Comparison of ENCODE assay signal across 1 cellular context in the genomic region with DNA sequence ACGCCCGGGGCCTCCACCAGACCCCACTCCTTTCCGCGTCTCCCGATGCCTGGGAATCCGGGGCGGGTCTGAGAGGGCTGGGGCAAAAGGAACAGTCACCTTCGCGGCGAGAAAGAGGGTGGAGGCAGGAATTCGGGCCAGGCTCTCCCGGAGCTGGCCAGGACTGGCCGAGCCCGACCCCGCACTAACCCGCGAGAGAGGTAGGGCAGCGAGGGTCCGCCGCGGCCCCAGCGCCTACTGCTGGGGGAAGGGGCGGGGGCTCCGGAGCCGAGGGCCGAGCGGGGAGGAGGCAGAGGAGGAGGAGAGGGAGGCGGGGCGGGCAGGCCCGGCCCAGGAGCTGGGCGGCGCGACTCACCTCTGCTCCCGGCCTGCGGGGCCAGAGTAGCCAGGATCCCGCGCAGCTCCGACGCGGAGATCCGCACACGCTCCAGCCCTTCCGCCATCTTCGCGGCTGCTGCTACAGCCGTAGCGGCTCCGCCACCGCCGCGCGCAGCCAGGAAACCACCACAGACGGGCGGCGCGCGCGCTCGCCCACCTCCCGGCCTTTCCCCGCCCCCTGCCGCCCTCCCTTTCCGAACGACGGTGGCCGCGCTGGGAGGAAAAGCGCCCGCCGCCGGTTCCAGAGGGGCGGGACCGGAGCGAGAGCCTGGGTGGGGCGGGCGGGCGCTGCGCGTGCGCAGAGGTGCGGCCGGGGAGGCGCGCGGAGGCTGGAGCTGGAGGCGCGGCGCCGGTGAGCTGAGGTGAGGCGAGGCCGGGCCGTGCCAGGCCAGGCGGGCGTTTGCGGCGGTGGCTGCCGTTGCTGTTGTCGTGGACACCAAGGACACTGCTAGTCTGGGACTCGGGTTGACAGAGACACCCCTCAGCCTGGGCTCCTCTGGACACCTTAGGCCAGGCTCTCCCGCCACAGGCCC.
TF ChIP-seq lines count a peak whose summit lies in the region.

A gene (minus strand): TSS at position 508 of the 911 bp plus-strand sequence. CDS start 65 bp downstream, at position 443.
A gene with protein sequence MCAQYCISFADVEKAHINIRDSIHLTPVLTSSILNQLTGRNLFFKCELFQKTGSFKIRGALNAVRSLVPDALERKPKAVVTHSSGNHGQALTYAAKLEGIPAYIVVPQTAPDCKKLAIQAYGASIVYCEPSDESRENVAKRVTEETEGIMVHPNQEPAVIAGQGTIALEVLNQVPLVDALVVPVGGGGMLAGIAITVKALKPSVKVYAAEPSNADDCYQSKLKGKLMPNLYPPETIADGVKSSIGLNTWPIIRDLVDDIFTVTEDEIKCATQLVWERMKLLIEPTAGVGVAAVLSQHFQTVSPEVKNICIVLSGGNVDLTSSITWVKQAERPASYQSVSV (plus strand): TSS at position 673 of the 911 bp plus-strand sequence. CDS start 11,611 bp downstream, outside the sequence.

TF ChIP-seq in GM12878, 131 proteins besides CTCF, POLR2A, EP300 and RAD21 (continued from another document and continues in another):
- TF ChIP-seq, protein P1, sequence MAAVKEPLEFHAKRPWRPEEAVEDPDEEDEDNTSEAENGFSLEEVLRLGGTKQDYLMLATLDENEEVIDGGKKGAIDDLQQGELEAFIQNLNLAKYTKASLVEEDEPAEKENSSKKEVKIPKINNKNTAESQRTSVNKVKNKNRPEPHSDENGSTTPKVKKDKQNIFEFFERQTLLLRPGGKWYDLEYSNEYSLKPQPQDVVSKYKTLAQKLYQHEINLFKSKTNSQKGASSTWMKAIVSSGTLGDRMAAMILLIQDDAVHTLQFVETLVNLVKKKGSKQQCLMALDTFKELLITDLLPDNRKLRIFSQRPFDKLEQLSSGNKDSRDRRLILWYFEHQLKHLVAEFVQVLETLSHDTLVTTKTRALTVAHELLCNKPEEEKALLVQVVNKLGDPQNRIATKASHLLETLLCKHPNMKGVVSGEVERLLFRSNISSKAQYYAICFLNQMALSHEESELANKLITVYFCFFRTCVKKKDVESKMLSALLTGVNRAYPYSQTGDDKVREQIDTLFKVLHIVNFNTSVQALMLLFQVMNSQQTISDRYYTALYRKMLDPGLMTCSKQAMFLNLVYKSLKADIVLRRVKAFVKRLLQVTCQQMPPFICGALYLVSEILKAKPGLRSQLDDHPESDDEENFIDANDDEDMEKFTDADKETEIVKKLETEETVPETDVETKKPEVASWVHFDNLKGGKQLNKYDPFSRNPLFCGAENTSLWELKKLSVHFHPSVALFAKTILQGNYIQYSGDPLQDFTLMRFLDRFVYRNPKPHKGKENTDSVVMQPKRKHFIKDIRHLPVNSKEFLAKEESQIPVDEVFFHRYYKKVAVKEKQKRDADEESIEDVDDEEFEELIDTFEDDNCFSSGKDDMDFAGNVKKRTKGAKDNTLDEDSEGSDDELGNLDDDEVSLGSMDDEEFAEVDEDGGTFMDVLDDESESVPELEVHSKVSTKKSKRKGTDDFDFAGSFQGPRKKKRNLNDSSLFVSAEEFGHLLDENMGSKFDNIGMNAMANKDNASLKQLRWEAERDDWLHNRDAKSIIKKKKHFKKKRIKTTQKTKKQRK (IDR thresholded peaks at IDR 0.05; ENCODE audit: low read depth, low read length): no peak
- TF ChIP-seq CBX5 (IDR thresholded peaks at IDR 0.05; ENCODE audit: low read depth) (0 out of 2 replicates have a peak, but pooled peaks have one; percentile 41), HCFC1 (IDR thresholded peaks at IDR 0.05; ENCODE audit: low read length) (no peak), CBFB (IDR thresholded peaks at IDR 0.05; ENCODE audit: low read depth) (no peak), TCF7 (IDR thresholded peaks at IDR 0.05; ENCODE audit: borderline replicate concordance) (no peak), KAT2A (conservative IDR thresholded peaks at IDR 0.05; ENCODE audit: control insufficient read depth, low read depth, low read length) (no peak), MXI1 (IDR thresholded peaks at IDR 0.05; ENCODE audit: low read depth, low read length) (no peak), SUZ12 (IDR thresholded peaks at IDR 0.05; ENCODE audit: unreplicated experiment) (no peak), RBBP5 (conservative IDR thresholded peaks at IDR 0.05) (no peak), TAF1 (IDR thresholded peaks at IDR 0.05; ENCODE audit: borderline replicate concordance, low read depth, low read length) (peak; percentile 51), ZNF207 (IDR thresholded peaks at IDR 0.05; ENCODE audit: borderline replicate concordance) (no peak), MEF2A (IDR thresholded peaks at IDR 0.05; ENCODE audit: insufficient read depth, low read depth, low read length) (no peak), ESRRA (IDR thresholded peaks at IDR 0.05; ENCODE audit: low read length) (no peak), HDAC6 (IDR thresholded peaks at IDR 0.05; ENCODE audit: unreplicated experiment) (no peak), JUND (IDR thresholded peaks at IDR 0.05; ENCODE audit: low read depth, low read length) (no peak), ASH2L (IDR thresholded peaks at IDR 0.05; ENCODE audit: borderline replicate concordance, low read depth) (no peak), POLR2AphosphoS5 (IDR thresholded peaks at IDR 0.05; ENCODE audit: low read length) (peak; percentile 79; the same call in 1 of the 2 replicates), HDAC2 (IDR thresholded peaks at IDR 0.05) (no peak), PAX5 (IDR thresholded peaks at IDR 0.05; ENCODE audit: borderline replicate concordance, low read depth, low read length) (no peak), BCL11A (IDR thresholded peaks at IDR 0.05; ENCODE audit: low read depth, low read length) (no peak), SUPT20H (IDR thresholded peaks at IDR 0.05; ENCODE audit: borderline replicate concordance, control insufficient read depth, low read depth, low read length) (no peak), CREM (IDR thresholded peaks at IDR 0.05; ENCODE audit: low read depth) (no peak), SMAD1 (IDR thresholded peaks at IDR 0.05; ENCODE audit: low read depth, partially characterized antibody) (no peak), RELA (IDR thresholded peaks at IDR 0.05; ENCODE audit: borderline replicate concordance, partially characterized antibody) (no peak), GABPA (IDR thresholded peaks at IDR 0.05; ENCODE audit: low read depth) (no peak), NR2C2 (IDR thresholded peaks at IDR 0.05; ENCODE audit: borderline replicate concordance, control insufficient read depth, insufficient read length, low read depth) (no peak), NFIC (IDR thresholded peaks at IDR 0.05; ENCODE audit: low read depth, low read length) (no peak), ZNF217 (IDR thresholded peaks at IDR 0.05) (no peak), GATAD2B (conservative IDR thresholded peaks at IDR 0.05; ENCODE audit: low read depth) (peak; percentile 42; the same call in 1 of the 2 replicates), BRCA1 (IDR thresholded peaks at IDR 0.05; ENCODE audit: low read depth, low read length) (no peak), LARP7 (IDR thresholded peaks at IDR 0.05) (peak; percentile 60), RFX5 (IDR thresholded peaks at IDR 0.05; ENCODE audit: low read depth, low read length) (no peak)
- TF ChIP-seq, protein P2, sequence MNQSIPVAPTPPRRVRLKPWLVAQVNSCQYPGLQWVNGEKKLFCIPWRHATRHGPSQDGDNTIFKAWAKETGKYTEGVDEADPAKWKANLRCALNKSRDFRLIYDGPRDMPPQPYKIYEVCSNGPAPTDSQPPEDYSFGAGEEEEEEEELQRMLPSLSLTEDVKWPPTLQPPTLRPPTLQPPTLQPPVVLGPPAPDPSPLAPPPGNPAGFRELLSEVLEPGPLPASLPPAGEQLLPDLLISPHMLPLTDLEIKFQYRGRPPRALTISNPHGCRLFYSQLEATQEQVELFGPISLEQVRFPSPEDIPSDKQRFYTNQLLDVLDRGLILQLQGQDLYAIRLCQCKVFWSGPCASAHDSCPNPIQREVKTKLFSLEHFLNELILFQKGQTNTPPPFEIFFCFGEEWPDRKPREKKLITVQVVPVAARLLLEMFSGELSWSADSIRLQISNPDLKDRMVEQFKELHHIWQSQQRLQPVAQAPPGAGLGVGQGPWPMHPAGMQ (IDR thresholded peaks at IDR 0.05; ENCODE audit: borderline replicate concordance): no peak
- TF ChIP-seq, protein P3, sequence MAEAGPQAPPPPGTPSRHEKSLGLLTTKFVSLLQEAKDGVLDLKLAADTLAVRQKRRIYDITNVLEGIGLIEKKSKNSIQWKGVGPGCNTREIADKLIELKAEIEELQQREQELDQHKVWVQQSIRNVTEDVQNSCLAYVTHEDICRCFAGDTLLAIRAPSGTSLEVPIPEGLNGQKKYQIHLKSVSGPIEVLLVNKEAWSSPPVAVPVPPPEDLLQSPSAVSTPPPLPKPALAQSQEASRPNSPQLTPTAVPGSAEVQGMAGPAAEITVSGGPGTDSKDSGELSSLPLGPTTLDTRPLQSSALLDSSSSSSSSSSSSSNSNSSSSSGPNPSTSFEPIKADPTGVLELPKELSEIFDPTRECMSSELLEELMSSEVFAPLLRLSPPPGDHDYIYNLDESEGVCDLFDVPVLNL (IDR thresholded peaks at IDR 0.05; ENCODE audit: low read depth, low read length): no peak
- TF ChIP-seq, protein P4, sequence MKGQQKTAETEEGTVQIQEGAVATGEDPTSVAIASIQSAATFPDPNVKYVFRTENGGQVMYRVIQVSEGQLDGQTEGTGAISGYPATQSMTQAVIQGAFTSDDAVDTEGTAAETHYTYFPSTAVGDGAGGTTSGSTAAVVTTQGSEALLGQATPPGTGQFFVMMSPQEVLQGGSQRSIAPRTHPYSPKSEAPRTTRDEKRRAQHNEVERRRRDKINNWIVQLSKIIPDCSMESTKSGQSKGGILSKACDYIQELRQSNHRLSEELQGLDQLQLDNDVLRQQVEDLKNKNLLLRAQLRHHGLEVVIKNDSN (IDR thresholded peaks at IDR 0.05; ENCODE audit: borderline replicate concordance, extremely low read length, insufficient read depth, low read depth, low read length): no peak
- TF ChIP-seq, protein P5, sequence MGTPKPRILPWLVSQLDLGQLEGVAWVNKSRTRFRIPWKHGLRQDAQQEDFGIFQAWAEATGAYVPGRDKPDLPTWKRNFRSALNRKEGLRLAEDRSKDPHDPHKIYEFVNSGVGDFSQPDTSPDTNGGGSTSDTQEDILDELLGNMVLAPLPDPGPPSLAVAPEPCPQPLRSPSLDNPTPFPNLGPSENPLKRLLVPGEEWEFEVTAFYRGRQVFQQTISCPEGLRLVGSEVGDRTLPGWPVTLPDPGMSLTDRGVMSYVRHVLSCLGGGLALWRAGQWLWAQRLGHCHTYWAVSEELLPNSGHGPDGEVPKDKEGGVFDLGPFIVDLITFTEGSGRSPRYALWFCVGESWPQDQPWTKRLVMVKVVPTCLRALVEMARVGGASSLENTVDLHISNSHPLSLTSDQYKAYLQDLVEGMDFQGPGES (IDR thresholded peaks at IDR 0.05): no peak
- TF ChIP-seq, protein P6, sequence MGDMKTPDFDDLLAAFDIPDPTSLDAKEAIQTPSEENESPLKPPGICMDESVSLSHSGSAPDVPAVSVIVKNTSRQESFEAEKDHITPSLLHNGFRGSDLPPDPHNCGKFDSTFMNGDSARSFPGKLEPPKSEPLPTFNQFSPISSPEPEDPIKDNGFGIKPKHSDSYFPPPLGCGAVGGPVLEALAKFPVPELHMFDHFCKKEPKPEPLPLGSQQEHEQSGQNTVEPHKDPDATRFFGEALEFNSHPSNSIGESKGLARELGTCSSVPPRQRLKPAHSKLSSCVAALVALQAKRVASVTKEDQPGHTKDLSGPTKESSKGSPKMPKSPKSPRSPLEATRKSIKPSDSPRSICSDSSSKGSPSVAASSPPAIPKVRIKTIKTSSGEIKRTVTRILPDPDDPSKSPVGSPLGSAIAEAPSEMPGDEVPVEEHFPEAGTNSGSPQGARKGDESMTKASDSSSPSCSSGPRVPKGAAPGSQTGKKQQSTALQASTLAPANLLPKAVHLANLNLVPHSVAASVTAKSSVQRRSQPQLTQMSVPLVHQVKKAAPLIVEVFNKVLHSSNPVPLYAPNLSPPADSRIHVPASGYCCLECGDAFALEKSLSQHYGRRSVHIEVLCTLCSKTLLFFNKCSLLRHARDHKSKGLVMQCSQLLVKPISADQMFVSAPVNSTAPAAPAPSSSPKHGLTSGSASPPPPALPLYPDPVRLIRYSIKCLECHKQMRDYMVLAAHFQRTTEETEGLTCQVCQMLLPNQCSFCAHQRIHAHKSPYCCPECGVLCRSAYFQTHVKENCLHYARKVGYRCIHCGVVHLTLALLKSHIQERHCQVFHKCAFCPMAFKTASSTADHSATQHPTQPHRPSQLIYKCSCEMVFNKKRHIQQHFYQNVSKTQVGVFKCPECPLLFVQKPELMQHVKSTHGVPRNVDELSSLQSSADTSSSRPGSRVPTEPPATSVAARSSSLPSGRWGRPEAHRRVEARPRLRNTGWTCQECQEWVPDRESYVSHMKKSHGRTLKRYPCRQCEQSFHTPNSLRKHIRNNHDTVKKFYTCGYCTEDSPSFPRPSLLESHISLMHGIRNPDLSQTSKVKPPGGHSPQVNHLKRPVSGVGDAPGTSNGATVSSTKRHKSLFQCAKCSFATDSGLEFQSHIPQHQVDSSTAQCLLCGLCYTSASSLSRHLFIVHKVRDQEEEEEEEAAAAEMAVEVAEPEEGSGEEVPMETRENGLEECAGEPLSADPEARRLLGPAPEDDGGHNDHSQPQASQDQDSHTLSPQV (IDR thresholded peaks at IDR 0.05): no peak
- TF ChIP-seq, protein P7, sequence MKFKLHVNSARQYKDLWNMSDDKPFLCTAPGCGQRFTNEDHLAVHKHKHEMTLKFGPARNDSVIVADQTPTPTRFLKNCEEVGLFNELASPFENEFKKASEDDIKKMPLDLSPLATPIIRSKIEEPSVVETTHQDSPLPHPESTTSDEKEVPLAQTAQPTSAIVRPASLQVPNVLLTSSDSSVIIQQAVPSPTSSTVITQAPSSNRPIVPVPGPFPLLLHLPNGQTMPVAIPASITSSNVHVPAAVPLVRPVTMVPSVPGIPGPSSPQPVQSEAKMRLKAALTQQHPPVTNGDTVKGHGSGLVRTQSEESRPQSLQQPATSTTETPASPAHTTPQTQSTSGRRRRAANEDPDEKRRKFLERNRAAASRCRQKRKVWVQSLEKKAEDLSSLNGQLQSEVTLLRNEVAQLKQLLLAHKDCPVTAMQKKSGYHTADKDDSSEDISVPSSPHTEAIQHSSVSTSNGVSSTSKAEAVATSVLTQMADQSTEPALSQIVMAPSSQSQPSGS (IDR thresholded peaks at IDR 0.05; ENCODE audit: low read length): no peak
- TF ChIP-seq, protein P8, sequence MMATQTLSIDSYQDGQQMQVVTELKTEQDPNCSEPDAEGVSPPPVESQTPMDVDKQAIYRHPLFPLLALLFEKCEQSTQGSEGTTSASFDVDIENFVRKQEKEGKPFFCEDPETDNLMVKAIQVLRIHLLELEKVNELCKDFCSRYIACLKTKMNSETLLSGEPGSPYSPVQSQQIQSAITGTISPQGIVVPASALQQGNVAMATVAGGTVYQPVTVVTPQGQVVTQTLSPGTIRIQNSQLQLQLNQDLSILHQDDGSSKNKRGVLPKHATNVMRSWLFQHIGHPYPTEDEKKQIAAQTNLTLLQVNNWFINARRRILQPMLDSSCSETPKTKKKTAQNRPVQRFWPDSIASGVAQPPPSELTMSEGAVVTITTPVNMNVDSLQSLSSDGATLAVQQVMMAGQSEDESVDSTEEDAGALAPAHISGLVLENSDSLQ (IDR thresholded peaks at IDR 0.05): no peak
